In genomic region chr16:89115216-89115949, GRCh38 we compare ENCODE assay signal across 9 cellular contexts. TPM values are rescaled to one million over a fixed set of nuclear protein-coding genes. Genes with fewer than 3 reads are reported as not detected.
A peak's percentile ranks its signal among the peaks of the same experiment; 100 is the strongest.
DNase-seq lines count a peak whose midpoint lies in the region; ATAC-seq and TF ChIP-seq lines count a peak whose summit lies in the region.
"Had no signal": no experiment of that assay in that cellular context is flagged by ENCODE, and none has a peak within 500 bp of the region (broad histone marks: within the 10 kb centered on the region; RNA-seq: fewer than 3 reads in every experiment).

No MANE protein-coding gene starts in this region.

- DNase-seq in CD14-positive monocyte (ENCODE audit: low spot score) (peak; percentile 95), MV-4-11 (lab: John Stamatoyannopoulos, UW) (peak; percentile 98), activated T-cell treated with anti-CD3 and anti-CD28 coated beads for 1 hour (ENCODE audit: low read depth) (peak; percentile 79), spleen (peak; percentile 96), NCI-H1092 treated with DMSO at 0.1 percent for 48 hours (lab: John Stamatoyannopoulos, UW) (no peak), NCI-H82 (lab: John Stamatoyannopoulos, UW) (no peak)

- H3K9me3 Mint-ChIP-seq in CD14-positive monocyte = peaks cover 0 to 2% (median 0%) of the 10 kb centered on the region in 7 donors

- no peak overlapping the region for H3K27ac ChIP-seq in gastroesophageal sphincter
- H3K27ac ChIP-seq in spleen = peak overlapping the region; percentile 52 to 90 (median 81)

- peaks cover 0 to 2% (median 0%) of the 10 kb centered on the region in 3 donors for H3K27me3 Mint-ChIP-seq in CD14-positive monocyte (ENCODE audit: low read depth in 3 of 3)

- H3K9me3 ChIP-seq in gastroesophageal sphincter = no peaks in the 10 kb centered on the region
- H3K9me3 ChIP-seq in spleen = no peaks in the 10 kb centered on the region

- peak overlapping the region; percentile 92 to 99 (median 96) for H3K27ac Mint-ChIP-seq in CD14-positive monocyte

- peak overlapping the region; percentile 81 to 89 for H3K4me3 Mint-ChIP-seq in CD14-positive monocyte

- peaks cover 0 to 99% of the 10 kb centered on the region in 2 donors for H3K36me3 ChIP-seq in gastroesophageal sphincter
- H3K36me3 ChIP-seq in spleen = peaks cover 0 to 89% (median 65%) of the 10 kb centered on the region in 6 donors

- H3K4me3 ChIP-seq in gastroesophageal sphincter (peak overlapping the region in 1 of 2 donors; percentile 5), spleen (peak overlapping the region in 7 of 8 donors; percentile 4 to 60 (median 23))

- TF ChIP-seq CTCF in CD14-positive monocyte (IDR thresholded peaks at IDR 0.05) (no peak), gastroesophageal sphincter (IDR thresholded peaks at IDR 0.05) (no peak), spleen (IDR thresholded peaks at IDR 0.05 in 8 of 11, conservative IDR thresholded peaks at IDR 0.05 in 3 of 11) (no peak)

- 81% methylated on average over 19 of the region's 27 CpGs for WGBS in gastroesophageal sphincter (ENCODE audit: low coverage in 1 of 2), 2 donors
- WGBS in spleen, 5 donors = 17 to 44% (median 21%) methylated on average over 23 to 27 of the region's 27 CpGs

- TF ChIP-seq POLR2A in gastroesophageal sphincter (IDR thresholded peaks at IDR 0.05) (no peak), spleen (IDR thresholded peaks at IDR 0.05) (no peak)

- intact Hi-C loops in CD14-positive monocyte (cut with micrococcal nuclease) (loop anchor here (2.0 to 10.0 kb wide), 2 partner anchors 411 to 545 kb away; partner anchors contain the start of genes CTU2 (in 1 of the 2), RNF166 (in 1 of the 2) and ZC3H18 (in 1 of the 2)), spleen (cut with DNase I; ENCODE audit: low total_unique reads) (no loop called here)

- H3K4me1 Mint-ChIP-seq in CD14-positive monocyte = peaks cover 45% of the 10 kb centered on the region

- H3K4me1 ChIP-seq in gastroesophageal sphincter (peaks cover 0 to 10% (median 0%) of the 10 kb centered on the region in 3 donors), spleen (peaks cover 12 to 76% (median 49%) of the 10 kb centered on the region in 6 donors)

- H3K36me3 Mint-ChIP-seq in CD14-positive monocyte = peaks cover 44 to 45% of the 10 kb centered on the region in 2 donors

- no peak for TF ChIP-seq EP300 in gastroesophageal sphincter (IDR thresholded peaks at IDR 0.05)

- H3K27me3 ChIP-seq in gastroesophageal sphincter (no peaks in the 10 kb centered on the region), spleen (replicated peaks in 1 of 7) (no peaks in the 10 kb centered on the region)

- peak; percentile 56 for ATAC-seq in GM21526 (IDR thresholded peaks at IDR 0.05; ENCODE audit: low FRiP score, unreplicated experiment)
- ATAC-seq in gastroesophageal sphincter = peak; percentile 69

RNA-seq across cellular contexts. Expression of gene ACSF3, which starts 21.7 kb away (rescaled TPM):
- polyA plus RNA-seq in CD14-positive monocyte (10 to 100 TPM; 23.5 to 26.4 TPM), spleen (10 to 100 TPM; 35.4 to 50.2 (median 45.9) TPM)
- total RNA-seq in gastroesophageal sphincter (10 to 100 TPM; 14.5 to 33.8 (median 28.8) TPM), spleen (10 to 100 TPM; 39.9 to 68.1 (median 50.0) TPM)

RNA-seq across cellular contexts. Expression of gene CDH15, which starts 56.2 kb away (rescaled TPM):
- not detected for polyA plus RNA-seq in CD14-positive monocyte
- 1 to 10 TPM in 1 of 4 donors, under 1 TPM in 2, not detected in 1; 0.15 to 1.1 (median 0.27) TPM for total RNA-seq in gastroesophageal sphincter
- total RNA-seq in spleen = 1 to 10 TPM in 5 of 7 donors, under 1 TPM in 2; 0.74 to 7.4 (median 1.5) TPM
- polyA plus RNA-seq in spleen = 1 to 10 TPM in 1 of 3 donors, under 1 TPM in 2; 0.14 to 1.1 (median 0.57) TPM
- polyA plus RNA-seq: esophagus had no signal

Comparison
In these comparisons a context has a peak if more than half of its experiments do, and no peak if none do; other contexts are left out.
1. DNase-seq: peak in CD14-positive monocyte (single experiment), MV-4-11 (single experiment), activated T-cell treated with anti-CD3 and anti-CD28 coated beads for 1 hour (single experiment) and spleen (single experiment); none in NCI-H1092 treated with DMSO at 0.1 percent for 48 hours (single experiment) and NCI-H82 (single experiment).
2. H3K27ac ChIP-seq: peak in spleen (8 of 8); none in gastroesophageal sphincter (0 of 4).